ENCODE assay signal across 8 cellular contexts in genomic region chr12:120292661-120293531, GRCh38. TPM values are rescaled to one million over a fixed set of nuclear protein-coding genes. Genes with fewer than 3 reads are reported as not detected.
A peak's percentile ranks its signal among the peaks of the same experiment; 100 is the strongest.
DNase-seq lines count a peak whose midpoint lies in the region; ATAC-seq and TF ChIP-seq lines count a peak whose summit lies in the region.

Gene RNU4-1, minus strand, starts transcription at chr12:120293237.

- no peak within 1 kb of the TSS for H3K4me3 Mint-ChIP-seq in progenitor cell of endocrine pancreas (ENCODE audit: low read depth)

- ATAC-seq in HG02642 (IDR thresholded peaks at IDR 0.05; ENCODE audit: poor library complexity, unreplicated experiment) (peak; percentile 46), left ventricle myocardium superior (peak; percentile 65)

- DNase-seq in GM06990 (ENCODE audit: extremely low read depth, insufficient read length) = peak; percentile 85
- peak; percentile 86 for DNase-seq in NCI-H1436 (lab: John Stamatoyannopoulos, UW)
- peak; percentile 69 for DNase-seq in T follicular helper cell (ENCODE audit: low read depth)
- DNase-seq in amniotic epithelial cell (ENCODE audit: low read depth) = peak; percentile 95
- DNase-seq in left ventricle myocardium superior = no peak
- peak; percentile 42 for DNase-seq in progenitor cell of endocrine pancreas (ENCODE audit: low spot score, unreplicated experiment)

- intact Hi-C loops in left ventricle myocardium superior (cut with micrococcal nuclease) = no loop called here

- whole genome bisulfite sequencing in urinary bladder = under 1% methylated on average over 29 of the region's 29 CpGs

- H3K36me3 ChIP-seq in GM06990 (ENCODE audit: control insufficient read depth, insufficient read depth, low read length) (no peaks in the 10 kb centered on the region), urinary bladder (ENCODE audit: insufficient read depth) (no peaks in the 10 kb centered on the region)

- TF ChIP-seq CTCF in GM06990 (IDR thresholded peaks at IDR 0.05; ENCODE audit: insufficient read depth, low read length, poor library complexity, severe bottlenecking) = no peak
- no peak for TF ChIP-seq CTCF in progenitor cell of endocrine pancreas (IDR thresholded peaks at IDR 0.05; ENCODE audit: unreplicated experiment)

- no peaks in the 10 kb centered on the region for H3K4me1 ChIP-seq in urinary bladder (ENCODE audit: insufficient read depth)

- H3K27me3 Mint-ChIP-seq in progenitor cell of endocrine pancreas = no peaks in the 10 kb centered on the region

- H3K4me1 Mint-ChIP-seq in progenitor cell of endocrine pancreas (ENCODE audit: low read depth) = no peaks in the 10 kb centered on the region

- peak within 1 kb of the TSS; percentile 65 for H3K4me3 ChIP-seq in GM06990 (replicated peaks; ENCODE audit: low read depth, low read length)
- H3K4me3 ChIP-seq in urinary bladder (ENCODE audit: low read depth, low read length) = peak within 1 kb of the TSS; percentile 46

- H3K27ac Mint-ChIP-seq in progenitor cell of endocrine pancreas = peak within 1 kb of the TSS; percentile 49

- H3K27ac ChIP-seq in urinary bladder (ENCODE audit: low read depth) = peak within 1 kb of the TSS; percentile 95

- H3K36me3 Mint-ChIP-seq in progenitor cell of endocrine pancreas (ENCODE audit: insufficient read depth) = no peaks in the 10 kb centered on the region

- H3K27me3 ChIP-seq in GM06990 (replicated peaks; ENCODE audit: control insufficient read depth, insufficient read depth, low read length) = no peaks in the 10 kb centered on the region

- H3K9me3 Mint-ChIP-seq in progenitor cell of endocrine pancreas (ENCODE audit: low read depth) = no peaks in the 10 kb centered on the region

RNA-seq across cellular contexts. Expression of gene RNU4-1, which starts in this region (rescaled TPM):
- total RNA-seq in left ventricle myocardium superior (1,438 TPM), progenitor cell of endocrine pancreas (6,474 and 7,038 TPM in 2 replicates), urinary bladder (under 0.01 TPM)
- polyA plus RNA-seq in urinary bladder = not detected

Comparison
In these comparisons a context has a peak if more than half of its experiments do, and no peak if none do; other contexts are left out.
1. RNA of gene RNU4-1 (total RNA-seq): 6,474 to 7,038 TPM in progenitor cell of endocrine pancreas and 1,438 TPM in left ventricle myocardium superior (single experiment); under 0.01 TPM in urinary bladder (single experiment); every median in the first group is over 1,000 times any median in the second.